In genomic region chr14:50560929-50561280, GRCh38 we compare ENCODE assay signal across 8 cellular contexts. TPM values are rescaled to one million over a fixed set of nuclear protein-coding genes. Genes with fewer than 3 reads are reported as not detected.
A peak's percentile ranks its signal among the peaks of the same experiment; 100 is the strongest.
DNase-seq lines count a peak whose midpoint lies in the region; ATAC-seq, FAIRE-seq and TF ChIP-seq lines count a peak whose summit lies in the region.

No MANE protein-coding gene starts in this region.

- H3K4me1 ChIP-seq in A549: peaks cover 6% of the 10 kb centered on the region; the same call in 1 of the 3 replicates
- peaks cover 11% of the 10 kb centered on the region for H3K4me1 ChIP-seq in endocrine pancreas (ENCODE audit: control insufficient read depth, insufficient read depth, low read length)

- no peak for TF ChIP-seq RAD21 in A549 (conservative IDR thresholded peaks at IDR 0.05 in 1 of 2, IDR thresholded peaks at IDR 0.05 in 1 of 2)

- peak overlapping the region; percentile 85 for H3K4me2 ChIP-seq in A549

- TF ChIP-seq CTCF in A549 (IDR thresholded peaks at IDR 0.05): no peak

- H3K27me3 ChIP-seq in endocrine pancreas (ENCODE audit: control insufficient read depth, insufficient read depth, low read length): no peaks in the 10 kb centered on the region

- H3K4me1 Mint-ChIP-seq in activated CD8-positive, alpha-beta T cell treated with anti-CD3 and anti-CD28 coated beads, Interleukin-2, amount 10 ng/mL, durations not matched to agents 7 days and 5 days (ENCODE audit: low read depth): peaks cover 12% of the 10 kb centered on the region
- peaks cover 11% of the 10 kb centered on the region for H3K4me1 Mint-ChIP-seq in memory B cell

- H3K4me3 ChIP-seq in A549: peak overlapping the region; percentile 62
- peak overlapping the region; percentile 94 for H3K4me3 ChIP-seq in endocrine pancreas (ENCODE audit: control insufficient read depth, insufficient read depth, low read length)

- ATAC-seq in A549 (peak; percentile 64 to 71), GM21529 (IDR thresholded peaks at IDR 0.05; ENCODE audit: unreplicated experiment) (peak; percentile 12), memory B cell (ENCODE audit: low read depth) (peak; percentile 40), GM21360 (IDR thresholded peaks at IDR 0.05; ENCODE audit: unreplicated experiment) (no peak)
- peak; percentile 57 for ATAC-seq in activated CD8-positive, alpha-beta T cell treated with anti-CD3 and anti-CD28 coated beads, Interleukin-2, amount 10 ng/mL, durations not matched to agents 7 days and 5 days

- POLR2A ChIA-PET in A549 (lab: Yijun Ruan, JAX): interaction anchor here (0.9 to 1.3 kb wide), 2 partner anchors 40 to 107 kb away, joined by 5 to 9 read pairs; partner anchors contain the start of gene SAV1
- POLR2A ChIA-PET in activated CD8-positive, alpha-beta T cell treated with anti-CD3 and anti-CD28 coated beads, Interleukin-2, amount 10 ng/mL, durations not matched to agents 7 days and 5 days (lab: Charles Lee): no interaction called here

- FAIRE-seq in A549 (lab: Jason Lieb, UNC): no peak

- H3K27ac Mint-ChIP-seq in activated CD8-positive, alpha-beta T cell treated with anti-CD3 and anti-CD28 coated beads, Interleukin-2, amount 10 ng/mL, durations not matched to agents 7 days and 5 days: no peak overlapping the region
- H3K27ac Mint-ChIP-seq in memory B cell: no peak overlapping the region

- H3K9me3 ChIP-seq in A549 (no peaks in the 10 kb centered on the region), endocrine pancreas (ENCODE audit: control insufficient read depth, low read length) (no peaks in the 10 kb centered on the region)

- H3K27ac ChIP-seq in A549: peak overlapping the region; percentile 65 to 90

- TF ChIP-seq EP300 in A549 (IDR thresholded peaks at IDR 0.05): no peak

- H3K9me3 Mint-ChIP-seq in activated CD8-positive, alpha-beta T cell treated with anti-CD3 and anti-CD28 coated beads, Interleukin-2, amount 10 ng/mL, durations not matched to agents 7 days and 5 days (ENCODE audit: insufficient read depth): no peaks in the 10 kb centered on the region
- H3K9me3 Mint-ChIP-seq in memory B cell: no peaks in the 10 kb centered on the region

- TF ChIP-seq POLR2A in A549 (IDR thresholded peaks at IDR 0.05; ENCODE audit: low read length): peak; percentile 33; the same call in 1 of the 2 replicates

- WGBS in A549 (ENCODE audit: missing lambda C conversion rate): 31% methylated on average over 21 of the region's 21 CpGs

- H3K36me3 Mint-ChIP-seq in activated CD8-positive, alpha-beta T cell treated with anti-CD3 and anti-CD28 coated beads, Interleukin-2, amount 10 ng/mL, durations not matched to agents 7 days and 5 days (ENCODE audit: low read depth): no peaks in the 10 kb centered on the region
- peaks cover 2% of the 10 kb centered on the region for H3K36me3 Mint-ChIP-seq in memory B cell

- peak overlapping the region; percentile 76 for H3K4me3 Mint-ChIP-seq in activated CD8-positive, alpha-beta T cell treated with anti-CD3 and anti-CD28 coated beads, Interleukin-2, amount 10 ng/mL, durations not matched to agents 7 days and 5 days
- H3K4me3 Mint-ChIP-seq in memory B cell: peak overlapping the region; percentile 85

- peak; percentile 26 to 51 for DNase-seq in A549 (ENCODE audit: low read depth in 1 of 2, low spot score in 1 of 2)
- peak; percentile 58 for DNase-seq in NCI-H345 treated with DMSO at 0.1 percent for 48 hours (lab: John Stamatoyannopoulos, UW; ENCODE audit: unreplicated experiment)
- DNase-seq in activated CD8-positive, alpha-beta T cell treated with anti-CD3 and anti-CD28 coated beads, Interleukin-2, amount 10 ng/mL, durations not matched to agents 7 days and 5 days: peak; percentile 47
- peak in 1 of 2 donors; percentile 18 for DNase-seq in memory B cell (ENCODE audit: low spot score in 2 of 2)
- peak in 2 of 3 donors; percentile 22 to 35 for DNase-seq in stimulated activated CD4-positive, alpha-beta T cell treated with anti-CD3 and anti-CD28 coated beads, TNF-alpha, amount 100 ng/mL, for 48 hours (ENCODE audit: low read depth in 3 of 3)

- H3K9ac ChIP-seq in endocrine pancreas (ENCODE audit: control insufficient read depth, insufficient read depth, low read length): peak overlapping the region; percentile 87

- peaks cover 47% of the 10 kb centered on the region for H3K27me3 Mint-ChIP-seq in activated CD8-positive, alpha-beta T cell treated with anti-CD3 and anti-CD28 coated beads, Interleukin-2, amount 10 ng/mL, durations not matched to agents 7 days and 5 days (ENCODE audit: low read depth)
- H3K27me3 Mint-ChIP-seq in memory B cell: peaks cover 17% of the 10 kb centered on the region

- no peaks in the 10 kb centered on the region for H3K36me3 ChIP-seq in endocrine pancreas (ENCODE audit: control insufficient read depth, insufficient read depth, low read length)

- CTCF ChIA-PET in A549 (lab: Yijun Ruan, JAX): interaction anchor here (0.9 kb wide), 1 partner anchor 39 kb away, joined by 3 read pairs; no protein-coding TSS in a partner anchor
- CTCF ChIA-PET in activated CD8-positive, alpha-beta T cell treated with anti-CD3 and anti-CD28 coated beads, Interleukin-2, amount 10 ng/mL, durations not matched to agents 7 days and 5 days (lab: Charles Lee): interaction anchor here (0.9 to 1.4 kb wide), 3 partner anchors 202 to 299 kb away, joined by 3 to 6 read pairs (median 3); no protein-coding TSS in a partner anchor

TF ChIP-seq in A549, 52 proteins besides CTCF, POLR2A, EP300 and RAD21:
- TF ChIP-seq HEYL (CRISPR knock-in tag; IDR thresholded peaks at IDR 0.05) (no peak), USF2 (IDR thresholded peaks at IDR 0.05) (no peak), BCL3 (IDR thresholded peaks at IDR 0.05) (0 out of 3 replicates have a peak, but pooled peaks have one; percentile 19)

RNA-seq across cellular contexts. Expression of gene ATL1, which starts 1.0 kb away (rescaled TPM):
- polyA plus RNA-seq in A549 (2011; rRNA removed): 4.4 and 4.7 TPM in 2 replicates
- 0.90 and 1.3 TPM in 2 replicates for polyA plus RNA-seq in A549 (2012; cell fraction: cytosol; rRNA removed)
- polyA plus RNA-seq in A549 (2012; cell fraction: nucleus; rRNA removed): 0.50 and 1.1 TPM in 2 replicates
- polyA plus RNA-seq in A549 (2017; fragmentation: RNase III; extraction: RNeasy Plus Mini Kit Qiagen cat#74134 plus additional on column Dnase treatment): 4.2 to 6.6 TPM (median 5.1 TPM) in 3 replicates
- 3.3 and 4.2 TPM in 2 replicates for polyA minus RNA-seq in A549 (2011; rRNA and poly(A)+ RNA removed)
- 1 to 10 TPM; 1.4 to 1.5 TPM for total RNA-seq in activated CD8-positive, alpha-beta T cell treated with anti-CD3 and anti-CD28 coated beads, Interleukin-2, amount 10 ng/mL, durations not matched to agents 7 days and 5 days

RNA-seq across cellular contexts. Expression of gene MAP4K5, which starts 28.5 kb away (rescaled TPM):
- polyA plus RNA-seq in A549 (2011; rRNA removed) (18.7 and 20.0 TPM in 2 replicates), A549 (2017; fragmentation: RNase III; extraction: RNeasy Plus Mini Kit Qiagen cat#74134 plus additional on column Dnase treatment) (28.8 to 32.9 TPM (median 30.8 TPM) in 3 replicates)
- polyA plus RNA-seq in A549 (2012; cell fraction: cytosol; rRNA removed): 14.5 TPM in 2 replicates
- polyA plus RNA-seq in A549 (2012; cell fraction: nucleus; rRNA removed): 15.9 and 35.3 TPM in 2 replicates
- polyA minus RNA-seq in A549 (2011; rRNA and poly(A)+ RNA removed): 9.1 and 11.1 TPM in 2 replicates
- 10 to 100 TPM; 28.3 to 28.6 TPM for total RNA-seq in activated CD8-positive, alpha-beta T cell treated with anti-CD3 and anti-CD28 coated beads, Interleukin-2, amount 10 ng/mL, durations not matched to agents 7 days and 5 days
